8 cellular contexts compared by ENCODE assay signal in genomic region chr3:42490243-42490642, GRCh38. TPM values are rescaled to one million over a fixed set of nuclear protein-coding genes. Genes with fewer than 3 reads are reported as not detected.
DNase-seq lines count a peak whose midpoint lies in the region; ATAC-seq, FAIRE-seq and TF ChIP-seq lines count a peak whose summit lies in the region.

No MANE protein-coding gene starts in this region.

- no peaks in the 10 kb centered on the region for H4K20me1 ChIP-seq in smooth muscle cell (ENCODE audit: low read depth)

- H3K4me1 ChIP-seq in breast epithelium (peaks cover 0 to 19% of the 10 kb centered on the region in 2 donors), smooth muscle cell (ENCODE audit: low read depth) (no peaks in the 10 kb centered on the region)

- WGBS in smooth muscle cell (ENCODE audit: low lambda C conversion rate) = 64% methylated on average over 5 of the region's 5 CpGs

- H3K9ac ChIP-seq in smooth muscle cell (ENCODE audit: low read depth) = no peak overlapping the region

- no peak overlapping the region for H3K4me2 ChIP-seq in smooth muscle cell

- FAIRE-seq in GM18507 (lab: Jason Lieb, UNC) = peak; percentile 96

- ATAC-seq in GM21825 (IDR thresholded peaks at IDR 0.05; ENCODE audit: unreplicated experiment) (peak; percentile 99), omental fat pad (ENCODE audit: low FRiP score) (peak; percentile 53)

- H2AFZ ChIP-seq in smooth muscle cell (ENCODE audit: low read depth) = no peak overlapping the region

- DNase-seq in GM18507 (ENCODE audit: extremely low spot score, insufficient read length, low read depth) (peak; percentile 46), LHCN-M2 (ENCODE audit: low read depth) (peak; percentile 12), breast epithelium (ENCODE audit: low spot score in 2 of 2) (peak; percentile 88 to 92), omental fat pad (ENCODE audit: low spot score) (no peak), smooth muscle cell (lab: John Stamatoyannopoulos, UW; ENCODE audit: unreplicated experiment) (no peak), kidney glomerular epithelial cell (lab: John Stamatoyannopoulos, UW) (no peak)
- DNase-seq in activated naive CD4-positive, alpha-beta T cell treated with Interleukin-2 at 50 U/mL for 16 hours = no peak

- H3F3A ChIP-seq in smooth muscle cell (ENCODE audit: low read depth) = no peaks in the 10 kb centered on the region

- TF ChIP-seq CTCF in breast epithelium (IDR thresholded peaks at IDR 0.05) (no peak), omental fat pad (IDR thresholded peaks at IDR 0.05) (no peak), smooth muscle cell (IDR thresholded peaks at IDR 0.05; ENCODE audit: borderline replicate concordance, insufficient read depth, poor library complexity, severe bottlenecking) (no peak)

- intact Hi-C loops in breast epithelium (cut with DNase I; ENCODE audit: low total_unique reads) = no loop called here

- H3K27me3 ChIP-seq in breast epithelium (no peaks in the 10 kb centered on the region), smooth muscle cell (ENCODE audit: low read depth) (no peaks in the 10 kb centered on the region)

- H3K9me3 ChIP-seq in breast epithelium = no peaks in the 10 kb centered on the region
- no peaks in the 10 kb centered on the region for H3K9me3 ChIP-seq in smooth muscle cell (replicated peaks; ENCODE audit: low read depth)

- H3K4me3 ChIP-seq in breast epithelium = peak overlapping the region in 1 of 3 donors; percentile 9
- H3K4me3 ChIP-seq in smooth muscle cell = no peak overlapping the region

- H3K36me3 ChIP-seq in breast epithelium (no peaks in the 10 kb centered on the region), smooth muscle cell (ENCODE audit: low read depth) (no peaks in the 10 kb centered on the region)

- TF ChIP-seq POLR2A in breast epithelium (IDR thresholded peaks at IDR 0.05) = no peak

- H3K27ac ChIP-seq in breast epithelium (peak overlapping the region; percentile 62 to 64), smooth muscle cell (ENCODE audit: low read depth) (no peak overlapping the region)

- H3K79me2 ChIP-seq in smooth muscle cell (ENCODE audit: low read depth) = no peaks in the 10 kb centered on the region

RNA-seq across cellular contexts. Expression of gene VIPR1, which starts 12.2 kb away (rescaled TPM):
- not detected in 2 replicates for total RNA-seq in LHCN-M2 (2014; rRNA removed)
- not detected for polyA plus RNA-seq in LHCN-M2 (2012)
- total RNA-seq in breast epithelium = 10 to 100 TPM; 16.3 to 40.2 (median 25.2) TPM
- total RNA-seq in omental fat pad = 10 to 100 TPM in 1 of 4 donors, 1 to 10 TPM in 3; 2.9 to 73.8 (median 6.2) TPM
- total RNA-seq in smooth muscle cell = 0.22 and 1.3 TPM in 2 replicates
- 0.86 and 3.9 TPM in 2 replicates for polyA plus RNA-seq in smooth muscle cell

Comparison
In these comparisons a context has a peak if more than half of its experiments do, and no peak if none do; other contexts are left out.
1. DNase-seq: peak in GM18507 (single experiment), LHCN-M2 (single experiment) and breast epithelium (2 of 2); none in omental fat pad (single experiment), smooth muscle cell (single experiment), kidney glomerular epithelial cell (single experiment) and activated naive CD4-positive, alpha-beta T cell treated with Interleukin-2 at 50 U/mL for 16 hours (single experiment).